8 cellular contexts compared by ENCODE assay signal in the genomic region with DNA sequence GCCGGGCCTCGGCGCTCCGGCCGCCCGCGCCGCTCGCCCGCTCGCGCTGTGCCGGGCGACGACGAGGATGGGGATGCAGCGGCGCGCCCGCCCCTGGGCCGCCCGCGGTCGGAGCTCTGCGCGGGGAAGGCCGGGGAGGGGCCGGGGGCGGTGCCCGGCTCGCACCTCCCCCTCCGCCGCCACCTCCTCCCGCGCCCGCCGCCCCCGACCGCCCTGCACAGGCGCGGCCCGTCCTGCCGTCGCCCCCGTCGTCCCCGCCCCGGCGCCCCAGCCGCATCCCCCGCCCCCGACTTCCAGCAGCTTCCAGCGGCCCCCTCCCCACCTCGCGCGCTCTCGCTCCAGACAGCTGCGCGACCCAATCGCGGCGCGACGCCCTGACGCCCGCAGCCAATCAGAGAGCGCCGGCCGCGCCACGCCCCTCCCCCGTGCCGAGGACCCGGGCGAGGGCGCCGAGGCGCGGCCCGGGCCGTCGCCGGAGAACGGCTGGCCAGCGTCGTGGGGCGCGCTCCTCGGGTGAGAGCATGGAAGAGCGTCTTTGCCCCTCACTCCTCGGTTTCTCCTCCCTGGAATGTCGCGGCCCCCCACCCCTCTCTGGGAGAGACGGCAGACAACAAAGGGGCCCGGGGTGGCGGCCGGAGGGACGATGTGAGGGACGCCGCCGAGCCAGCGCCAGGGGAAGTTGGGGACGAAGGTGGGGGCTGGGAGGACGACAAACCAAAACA. TPM values are rescaled to one million over a fixed set of nuclear protein-coding genes. Genes with fewer than 3 reads are reported as not detected.
A peak's percentile ranks its signal among the peaks of the same experiment; 100 is the strongest.
DNase-seq lines count a peak whose midpoint lies in the region; ATAC-seq and TF ChIP-seq lines count a peak whose summit lies in the region.

A gene with protein sequence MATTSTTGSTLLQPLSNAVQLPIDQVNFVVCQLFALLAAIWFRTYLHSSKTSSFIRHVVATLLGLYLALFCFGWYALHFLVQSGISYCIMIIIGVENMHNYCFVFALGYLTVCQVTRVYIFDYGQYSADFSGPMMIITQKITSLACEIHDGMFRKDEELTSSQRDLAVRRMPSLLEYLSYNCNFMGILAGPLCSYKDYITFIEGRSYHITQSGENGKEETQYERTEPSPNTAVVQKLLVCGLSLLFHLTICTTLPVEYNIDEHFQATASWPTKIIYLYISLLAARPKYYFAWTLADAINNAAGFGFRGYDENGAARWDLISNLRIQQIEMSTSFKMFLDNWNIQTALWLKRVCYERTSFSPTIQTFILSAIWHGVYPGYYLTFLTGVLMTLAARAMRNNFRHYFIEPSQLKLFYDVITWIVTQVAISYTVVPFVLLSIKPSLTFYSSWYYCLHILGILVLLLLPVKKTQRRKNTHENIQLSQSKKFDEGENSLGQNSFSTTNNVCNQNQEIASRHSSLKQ (minus strand): TSS at position 69 of the 722 bp plus-strand sequence. CDS start 70 bp downstream, outside the sequence.

- peak within 1 kb of the TSS; percentile 95 for H3K23ac ChIP-seq in IMR-90 (ENCODE audit: low read depth, low read length)

- peak within 1 kb of the TSS; percentile 87 for H3K18ac ChIP-seq in IMR-90 (ENCODE audit: low read depth, low read length)

- H2AFZ ChIP-seq in IMR-90 (replicated peaks; ENCODE audit: low read length, poor library complexity): peak within 1 kb of the TSS; percentile 96

- POLR2A ChIA-PET in IMR-90 (lab: Charles Lee; ENCODE audit: unreplicated experiment) (no interaction called here), Panc1 (lab: Charles Lee) (interaction anchor here (0.6 to 0.7 kb wide), 3 partner anchors 9 to 179 kb away, joined by 3 to 4 read pairs (median 3); no protein-coding TSS in a partner anchor)

- H2BK15ac ChIP-seq in IMR-90 (ENCODE audit: low read depth, low read length): peak within 1 kb of the TSS; percentile 38; the same call in 1 of the 3 replicates

- H3K14ac ChIP-seq in IMR-90 (replicated peaks; ENCODE audit: low read depth, low read length): peak within 1 kb of the TSS; percentile 91

- peak within 1 kb of the TSS; percentile 79 for H2BK5ac ChIP-seq in IMR-90 (ENCODE audit: low read depth, low read length, poor library complexity, severe bottlenecking)

- H3K9me3 ChIP-seq in IMR-90 (ENCODE audit: control insufficient read depth, insufficient read depth, low read length) (no peaks in the 10 kb centered on the region), Panc1 (ENCODE audit: control insufficient read depth, insufficient read depth, low read depth, low read length) (no peaks in the 10 kb centered on the region)

- peaks cover 8% of the 10 kb centered on the region for H3K9me1 ChIP-seq in IMR-90 (ENCODE audit: insufficient read depth, low read length)

- peak within 1 kb of the TSS; percentile 88 for H3K4me3 ChIP-seq in IMR-90 (ENCODE audit: insufficient read depth, low read depth, low read length)
- peak within 1 kb of the TSS; percentile 75 to 81 for H3K4me3 ChIP-seq in Panc1 (ENCODE audit: low read depth in 2 of 2, low read length in 2 of 2)

- H4K91ac ChIP-seq in IMR-90 (ENCODE audit: insufficient read depth, low read depth, low read length): peak within 1 kb of the TSS; percentile 85

- intact Hi-C loops in IMR-90 (cut with micrococcal nuclease): loop anchor here (2.0 to 5.0 kb wide), 2 partner anchors 131 to 135 kb away; no protein-coding TSS in a partner anchor
- intact Hi-C loops in Panc1 (cut with micrococcal nuclease; ENCODE audit: unreplicated experiment): no loop called here
- intact Hi-C loops in activated T-helper 1 cell treated with anti-CD3 and anti-CD28 coated beads, Interleukin-12 subunit alpha, Interleukin-12 subunit beta, Interleukin-2, Interleukin-4 antibody, amounts not matched to agents 30 ng/mL and 10 ng/mL and 1 ng/mL, durations not matched to agents 14 hours and 24 hours and 36 hours (cut with micrococcal nuclease): loop anchor here (1.0 to 5.0 kb wide), 3 partner anchors 166 to 1444 kb away; partner anchors contain the start of genes CPSF3, ITGB1BP1, KIDINS220 and ODC1

- peaks cover 19% of the 10 kb centered on the region for H3K27me3 Mint-ChIP-seq in activated T-helper 1 cell treated with anti-CD3 and anti-CD28 coated beads, Interleukin-12 subunit alpha, Interleukin-12 subunit beta, Interleukin-2, Interleukin-4 antibody, amounts not matched to agents 30 ng/mL and 10 ng/mL and 1 ng/mL, durations not matched to agents 14 hours and 24 hours and 36 hours (ENCODE audit: insufficient read depth)
- peaks cover 0 to 12% (median 7%) of the 10 kb centered on the region in 3 donors for H3K27me3 Mint-ChIP-seq in naive B cell

- H2BK20ac ChIP-seq in IMR-90 (ENCODE audit: low read depth, low read length): 0 out of 2 replicates have a peak within 1 kb of the TSS, but pooled peaks have one; percentile 21

- peak within 1 kb of the TSS; percentile 95 for H3K9ac ChIP-seq in IMR-90 (ENCODE audit: low read depth, low read length)

- H3K27me3 ChIP-seq in IMR-90 (ENCODE audit: control insufficient read depth, insufficient read depth, low read length) (no peaks in the 10 kb centered on the region), Panc1 (ENCODE audit: control insufficient read depth, insufficient read depth, low read length) (no peaks in the 10 kb centered on the region)

- no peak for TF ChIP-seq CTCF in IMR-90 (conservative IDR thresholded peaks at IDR 0.05; ENCODE audit: low read depth, low read length)
- no peak for TF ChIP-seq CTCF in Panc1 (IDR thresholded peaks at IDR 0.05)

- TF ChIP-seq RAD21 in IMR-90 (IDR thresholded peaks at IDR 0.05; ENCODE audit: low read length): no peak

- H2BK120ac ChIP-seq in IMR-90 (ENCODE audit: low read depth, low read length): peak within 1 kb of the TSS; percentile 75

- H3K4ac ChIP-seq in IMR-90 (ENCODE audit: low read depth, low read length): peak within 1 kb of the TSS; percentile 93

- peak; percentile 86 for TF ChIP-seq POLR2A in IMR-90 (IDR thresholded peaks at IDR 0.05; ENCODE audit: low read depth, low read length)

- H3K27ac Mint-ChIP-seq in activated T-helper 1 cell treated with anti-CD3 and anti-CD28 coated beads, Interleukin-12 subunit alpha, Interleukin-12 subunit beta, Interleukin-2, Interleukin-4 antibody, amounts not matched to agents 30 ng/mL and 10 ng/mL and 1 ng/mL, durations not matched to agents 14 hours and 24 hours and 36 hours: peak within 1 kb of the TSS; percentile 65
- H3K27ac Mint-ChIP-seq in naive B cell: peak within 1 kb of the TSS in 5 of 6 donors; percentile 51 to 94 (median 69)

- dilution Hi-C loops in IMR-90 (cut with HindIII; ENCODE audit: low sequenced_read_pairs, unreplicated experiment): no loop called here

- H3K4me1 Mint-ChIP-seq in activated T-helper 1 cell treated with anti-CD3 and anti-CD28 coated beads, Interleukin-12 subunit alpha, Interleukin-12 subunit beta, Interleukin-2, Interleukin-4 antibody, amounts not matched to agents 30 ng/mL and 10 ng/mL and 1 ng/mL, durations not matched to agents 14 hours and 24 hours and 36 hours (ENCODE audit: low read depth): peaks cover 23% of the 10 kb centered on the region
- peaks cover 7 to 19% (median 12%) of the 10 kb centered on the region in 3 donors for H3K4me1 Mint-ChIP-seq in naive B cell

- H3K36me3 ChIP-seq in IMR-90 (ENCODE audit: control insufficient read depth, insufficient read depth, low read length): no peaks in the 10 kb centered on the region
- no peaks in the 10 kb centered on the region for H3K36me3 ChIP-seq in Panc1 (ENCODE audit: control insufficient read depth, insufficient read depth, low read length)

- in situ Hi-C loops in IMR-90 (cut with MboI; ENCODE audit: low sequenced_read_pairs): no loop called here
- in situ Hi-C loops in Panc1 (cut with HindIII; ENCODE audit: low pct_unique_long_range_greater_than_20kb, low sequenced_read_pairs): no loop called here

- peak within 1 kb of the TSS; percentile 96 for H2AK9ac ChIP-seq in IMR-90 (replicated peaks; ENCODE audit: low read depth, low read length, poor library complexity)

- peak within 1 kb of the TSS; percentile 97 for H3K4me2 ChIP-seq in IMR-90 (ENCODE audit: low read depth, low read length)

- H3K4me1 ChIP-seq in IMR-90 (ENCODE audit: control insufficient read depth, insufficient read depth, low read length) (peaks cover 6% of the 10 kb centered on the region), Panc1 (ENCODE audit: control insufficient read depth, insufficient read depth, low read length) (peaks cover 36% of the 10 kb centered on the region)

- WGBS in IMR-90 (ENCODE audit: extremely low coverage in 2 of 2, insufficient read length in 1 of 2), 2 experiments: 1% methylated on average over 37 of the region's 104 CpGs; no CpG with 5 or more reads in 1 of the 2 experiments

- H4K5ac ChIP-seq in IMR-90 (ENCODE audit: low read depth, low read length): peak within 1 kb of the TSS; percentile 94

- BruUV-seq in IMR-90 (replicated peaks; lab: Mats Ljungman, UMichigan) (no TSS peak), Panc1 (replicated peaks; lab: Mats Ljungman, UMichigan) (no TSS peak)

- peak within 1 kb of the TSS; percentile 81 to 95 for H4K8ac ChIP-seq in IMR-90 (ENCODE audit: low read depth in 2 of 2, low read length in 2 of 2)

- H4K20me1 ChIP-seq in IMR-90 (ENCODE audit: insufficient read depth, low read length): peaks cover 8% of the 10 kb centered on the region; the same call in 1 of the 2 replicates

- peak within 1 kb of the TSS; percentile 96 for H3K27ac ChIP-seq in IMR-90 (ENCODE audit: insufficient read depth, low read length)
- peak within 1 kb of the TSS; percentile 74 for H3K27ac ChIP-seq in Panc1 (ENCODE audit: low read length)

- peak within 1 kb of the TSS; percentile 68 for H3K56ac ChIP-seq in IMR-90 (ENCODE audit: extremely low read depth, insufficient read depth, low read length)

- H3K4me3 Mint-ChIP-seq in activated T-helper 1 cell treated with anti-CD3 and anti-CD28 coated beads, Interleukin-12 subunit alpha, Interleukin-12 subunit beta, Interleukin-2, Interleukin-4 antibody, amounts not matched to agents 30 ng/mL and 10 ng/mL and 1 ng/mL, durations not matched to agents 14 hours and 24 hours and 36 hours: peak within 1 kb of the TSS; percentile 84
- H3K4me3 Mint-ChIP-seq in naive B cell: peak within 1 kb of the TSS; percentile 77 to 95 (median 90)

- H3K79me1 ChIP-seq in IMR-90 (ENCODE audit: low read depth in 1 of 2, low read length in 2 of 2): peaks cover 25 to 47% of the 10 kb centered on the region in 2 experiments

- H3K9me3 Mint-ChIP-seq in activated T-helper 1 cell treated with anti-CD3 and anti-CD28 coated beads, Interleukin-12 subunit alpha, Interleukin-12 subunit beta, Interleukin-2, Interleukin-4 antibody, amounts not matched to agents 30 ng/mL and 10 ng/mL and 1 ng/mL, durations not matched to agents 14 hours and 24 hours and 36 hours: no peaks in the 10 kb centered on the region
- H3K9me3 Mint-ChIP-seq in naive B cell: no peaks in the 10 kb centered on the region

- peak; percentile 99 for DNase-seq in D341Med (ENCODE audit: low spot score)
- peak; percentile 89 for DNase-seq in IMR-90
- DNase-seq in Panc1 (ENCODE audit: low read depth, low spot score): no peak
- peak; percentile 79 for DNase-seq in activated T-helper 1 cell treated with anti-CD3 and anti-CD28 coated beads, Interleukin-12 subunit alpha, Interleukin-12 subunit beta, Interleukin-2, Interleukin-4 antibody, amounts not matched to agents 30 ng/mL and 10 ng/mL and 1 ng/mL, durations not matched to agents 14 hours and 24 hours and 36 hours (ENCODE audit: low spot score)
- DNase-seq in fibroblast of gingiva (ENCODE audit: low read depth): peak; percentile 92
- DNase-seq in naive B cell: peak; percentile 75
- DNase-seq in stimulated activated CD8-positive, alpha-beta memory T cell treated with anti-CD3 and anti-CD28 coated beads, Interleukin-7, amount 100 ng/mL, for 48 hours (ENCODE audit: extremely low read depth in 1 of 2, low read depth in 1 of 2): peak; percentile 41 to 43

- peak; percentile 91 for ATAC-seq in GM21515 (IDR thresholded peaks at IDR 0.05; ENCODE audit: unreplicated experiment)
- ATAC-seq in IMR-90 (ENCODE audit: low read depth): peak; percentile 93
- ATAC-seq in Panc1: peak; percentile 92
- peak; percentile 85 to 87 for ATAC-seq in naive B cell (ENCODE audit: low read depth in 2 of 2)

- no peaks in the 10 kb centered on the region for H3K36me3 Mint-ChIP-seq in activated T-helper 1 cell treated with anti-CD3 and anti-CD28 coated beads, Interleukin-12 subunit alpha, Interleukin-12 subunit beta, Interleukin-2, Interleukin-4 antibody, amounts not matched to agents 30 ng/mL and 10 ng/mL and 1 ng/mL, durations not matched to agents 14 hours and 24 hours and 36 hours (ENCODE audit: low read depth)
- H3K36me3 Mint-ChIP-seq in naive B cell: no peaks in the 10 kb centered on the region

- peak within 1 kb of the TSS; percentile 36 for H2AK5ac ChIP-seq in IMR-90 (ENCODE audit: low read depth, low read length)

- CTCF ChIA-PET in IMR-90 (lab: Yijun Ruan, JAX) (no interaction called here), Panc1 (lab: Charles Lee) (interaction anchor here (0.6 kb wide), 1 partner anchor 202 kb away, joined by 3 read pairs; no protein-coding TSS in a partner anchor)

RNA-seq across cellular contexts. Expression of the gene that starts here (rescaled TPM):
- total RNA-seq in IMR-90 (2012; rRNA removed) (91.7 and 102 TPM in 2 replicates), Panc1 (2021; ENCODE audit: unreplicated experiment) (34.8 TPM)
- polyA plus RNA-seq in IMR-90 (2012; rRNA removed) (33.0 and 33.9 TPM in 2 replicates), naive B cell (ENCODE audit: low read depth in 6 of 6) (1 to 10 TPM in 1 of 6 donors, under 1 TPM in 3, not detected in 2; 0.07 to 1.5 (median 0.18) TPM)
- polyA plus RNA-seq in IMR-90 (2012; cell fraction: cytosol; rRNA removed): 6.0 and 6.4 TPM in 2 replicates
- 30.6 and 203 TPM in 2 replicates for polyA plus RNA-seq in IMR-90 (2012; cell fraction: nucleus; rRNA removed; ENCODE audit: low replicate concordance)
- 21.2 TPM for polyA plus RNA-seq in Panc1 (2012; ENCODE audit: insufficient read length)
- 2.9 and 4.5 TPM in 2 replicates for total RNA-seq in activated T-helper 1 cell treated with anti-CD3 and anti-CD28 coated beads, Interleukin-12 subunit alpha, Interleukin-12 subunit beta, Interleukin-2, Interleukin-4 antibody, amounts not matched to agents 30 ng/mL and 10 ng/mL and 1 ng/mL, durations not matched to agents 14 hours and 24 hours and 36 hours
